ENCODE assay signal across 29 cellular contexts in the genomic region with DNA sequence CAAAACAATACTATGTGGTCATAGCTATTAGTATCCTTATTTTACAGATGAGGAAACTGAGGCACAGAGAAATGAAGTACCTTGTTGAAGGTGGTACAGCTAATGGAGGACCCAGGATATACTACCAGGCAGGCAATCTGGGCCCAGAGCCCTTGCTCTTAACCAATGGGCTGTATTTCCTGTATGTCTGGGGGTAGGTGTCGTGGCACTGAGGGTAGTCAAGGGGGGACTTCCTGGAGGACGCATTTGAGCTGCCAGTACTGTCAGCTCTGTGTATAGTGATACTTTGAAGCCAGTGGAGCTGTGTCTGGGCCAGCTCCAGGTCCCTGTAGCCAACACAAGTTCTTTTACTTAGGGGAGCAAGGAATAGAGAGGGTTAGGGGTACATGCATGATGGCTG. TPM values are rescaled to one million over a fixed set of nuclear protein-coding genes. Genes with fewer than 3 reads are reported as not detected.
"Had no signal": no experiment of that assay in that cellular context is flagged by ENCODE, and none has a peak within 500 bp of the region (broad histone marks: within the 10 kb centered on the region; RNA-seq: fewer than 3 reads in every experiment).

No MANE protein-coding gene starts in this region.

- H3K27ac ChIP-seq: breast epithelium, colonic mucosa, dorsolateral prefrontal cortex, esophagus muscularis mucosa, hepatocyte, left lung, thoracic aorta, upper lobe of left lung had no signal

- H3K79me2 ChIP-seq: hepatocyte had no signal

- H3K27ac Mint-ChIP-seq: activated B cell treated with CpG ODN at 0.5 μM for 24 hours; activated CD4-positive, alpha-beta T cell treated with anti-CD3 and anti-CD28 coated beads for 36 hours; activated naive CD8-positive, alpha-beta T cell; activated T-helper 1 cell treated with anti-CD3 and anti-CD28 coated beads, Interleukin-12 subunit alpha, Interleukin-12 subunit beta, Interleukin-2, Interleukin-4 antibody, amounts not matched to agents 30 ng/mL and 10 ng/mL and 1 ng/mL, durations not matched to agents 14 hours and 24 hours and 36 hours; mesothelial cell of epicardium; nephron; stimulated activated memory B cell treated with anti-CD40 and anti-IgM and Interleukin-4, amounts not matched to agents 10 μg/mL and 1 μg/mL and 100 μg/mL, for 72 hours had no signal

- ATAC-seq: activated CD4-positive, alpha-beta T cell treated with anti-CD3 and anti-CD28 coated beads for 36 hours; left lung; sciatic nerve; stimulated activated memory B cell treated with anti-CD40 and anti-IgM and Interleukin-4, amounts not matched to agents 10 μg/mL and 1 μg/mL and 100 μg/mL, for 72 hours had no signal

- H3K9me3 ChIP-seq: breast epithelium, colonic mucosa, esophagus muscularis mucosa, left lung, thoracic aorta, upper lobe of left lung had no signal

- H2AFZ ChIP-seq: hepatocyte had no signal

- H3K27me3 ChIP-seq: breast epithelium, colonic mucosa, dorsolateral prefrontal cortex, esophagus muscularis mucosa, hepatocyte, left lung, upper lobe of left lung had no signal

- H3K4me3 ChIP-seq: breast epithelium, colonic mucosa, dorsolateral prefrontal cortex, esophagus muscularis mucosa, hepatocyte, left lung, thoracic aorta, upper lobe of left lung had no signal

- H3K36me3 ChIP-seq: breast epithelium, colonic mucosa, left lung, thoracic aorta, upper lobe of left lung had no signal

- H3K4me3 Mint-ChIP-seq: activated B cell treated with CpG ODN at 0.5 μM for 24 hours; activated CD4-positive, alpha-beta T cell treated with anti-CD3 and anti-CD28 coated beads for 36 hours; activated naive CD8-positive, alpha-beta T cell; activated T-helper 1 cell treated with anti-CD3 and anti-CD28 coated beads, Interleukin-12 subunit alpha, Interleukin-12 subunit beta, Interleukin-2, Interleukin-4 antibody, amounts not matched to agents 30 ng/mL and 10 ng/mL and 1 ng/mL, durations not matched to agents 14 hours and 24 hours and 36 hours; immature natural killer cell; mesothelial cell of epicardium; nephron; stimulated activated memory B cell treated with anti-CD40 and anti-IgM and Interleukin-4, amounts not matched to agents 10 μg/mL and 1 μg/mL and 100 μg/mL, for 72 hours had no signal

- H3K36me3 Mint-ChIP-seq: activated naive CD8-positive, alpha-beta T cell; immature natural killer cell; mesothelial cell of epicardium; stimulated activated memory B cell treated with anti-CD40 and anti-IgM and Interleukin-4, amounts not matched to agents 10 μg/mL and 1 μg/mL and 100 μg/mL, for 72 hours had no signal

- FAIRE-seq: frontal cortex, small intestine had no signal

- H3K4me1 Mint-ChIP-seq: activated B cell treated with CpG ODN at 0.5 μM for 24 hours; activated CD4-positive, alpha-beta T cell treated with anti-CD3 and anti-CD28 coated beads for 36 hours; mesothelial cell of epicardium; stimulated activated memory B cell treated with anti-CD40 and anti-IgM and Interleukin-4, amounts not matched to agents 10 μg/mL and 1 μg/mL and 100 μg/mL, for 72 hours had no signal

- H3K9me3 Mint-ChIP-seq: activated B cell treated with CpG ODN at 0.5 μM for 24 hours; activated T-helper 1 cell treated with anti-CD3 and anti-CD28 coated beads, Interleukin-12 subunit alpha, Interleukin-12 subunit beta, Interleukin-2, Interleukin-4 antibody, amounts not matched to agents 30 ng/mL and 10 ng/mL and 1 ng/mL, durations not matched to agents 14 hours and 24 hours and 36 hours; immature natural killer cell; mesothelial cell of epicardium; nephron; stimulated activated memory B cell treated with anti-CD40 and anti-IgM and Interleukin-4, amounts not matched to agents 10 μg/mL and 1 μg/mL and 100 μg/mL, for 72 hours had no signal

- H3K27me3 Mint-ChIP-seq: activated B cell treated with CpG ODN at 0.5 μM for 24 hours; activated CD4-positive, alpha-beta T cell treated with anti-CD3 and anti-CD28 coated beads for 36 hours; activated naive CD8-positive, alpha-beta T cell; stimulated activated memory B cell treated with anti-CD40 and anti-IgM and Interleukin-4, amounts not matched to agents 10 μg/mL and 1 μg/mL and 100 μg/mL, for 72 hours had no signal

- H3K4me2 ChIP-seq: hepatocyte had no signal

- DNase-seq: activated B cell treated with CpG ODN at 0.5 μM for 24 hours; activated CD4-positive, alpha-beta T cell treated with anti-CD3 and anti-CD28 coated beads for 36 hours; activated CD4-positive, alpha-beta T cell treated with anti-CD3 and anti-CD28 coated beads, Interleukin-2, amount 50 U/mL, for 48 hours; amniotic stem cell; colonic mucosa; dorsolateral prefrontal cortex; glutamatergic neuron; immature natural killer cell; kidney glomerular epithelial cell; left lung; occipital lobe; posterior cingulate gyrus; small intestine; stimulated activated CD4-positive, alpha-beta T cell treated with anti-CD3 and anti-CD28 coated beads, Interleukin-2, amount 100 ng/mL, for 24 hours; upper lobe of left lung had no signal

- H3K4me1 ChIP-seq: breast epithelium, colonic mucosa, left lung, upper lobe of left lung had no signal

RNA-seq across cellular contexts. Expression of gene FAM151A, which starts 34.9 kb away (rescaled TPM):
- total RNA-seq: activated B cell treated with CpG ODN at 0.5 μM for 24 hours; activated CD4-positive, alpha-beta T cell treated with anti-CD3 and anti-CD28 coated beads for 36 hours; activated T-helper 1 cell treated with anti-CD3 and anti-CD28 coated beads, Interleukin-12 subunit alpha, Interleukin-12 subunit beta, Interleukin-2, Interleukin-4 antibody, amounts not matched to agents 30 ng/mL and 10 ng/mL and 1 ng/mL, durations not matched to agents 14 hours and 24 hours and 36 hours; dorsolateral prefrontal cortex; esophagus muscularis mucosa; frontal cortex; left lung; lung microvascular endothelial cell; mesothelial cell of epicardium; occipital lobe; renal cortical epithelial cell; sciatic nerve; T-helper 1 cell treated with Interleukin-12 subunit alpha and Interleukin-12 subunit beta and Interleukin-4 antibody, amounts not matched to agents 30 ng/mL and 1 ng/mL, for 36 hours; thoracic aorta; upper lobe of left lung had no signal
- polyA plus RNA-seq: immature natural killer cell had no signal

RNA-seq across cellular contexts. Expression of gene MROH7, which starts 53.2 kb away (rescaled TPM):
- total RNA-seq: activated B cell treated with CpG ODN at 0.5 μM for 24 hours; activated T-helper 1 cell treated with anti-CD3 and anti-CD28 coated beads, Interleukin-12 subunit alpha, Interleukin-12 subunit beta, Interleukin-2, Interleukin-4 antibody, amounts not matched to agents 30 ng/mL and 10 ng/mL and 1 ng/mL, durations not matched to agents 14 hours and 24 hours and 36 hours; lung microvascular endothelial cell; renal cortical epithelial cell had no signal
- polyA plus RNA-seq: immature natural killer cell had no signal
